ENCODE assay signal across 25 cellular contexts in genomic region chr18:3873211-3873610, GRCh38.
"Had no signal": no experiment of that assay in that cellular context is flagged by ENCODE, and none has a peak within 500 bp of the region (broad histone marks: within the 10 kb centered on the region; RNA-seq: fewer than 3 reads in every experiment).

No MANE protein-coding gene starts in this region.

- H3K4me3 Mint-ChIP-seq: activated CD4-positive, alpha-beta T cell treated with anti-CD3 and anti-CD28 coated beads, Interleukin-2, amount 10 ng/mL, durations not matched to agents 7 days and 5 days; activated CD8-positive, alpha-beta memory T cell treated with anti-CD3 and anti-CD28 coated beads, Interleukin-2, amount 10 ng/mL, durations not matched to agents 7 days and 5 days; activated CD8-positive, alpha-beta T cell treated with anti-CD3 and anti-CD28 coated beads for 36 hours; activated naive CD8-positive, alpha-beta T cell treated with anti-CD3 and anti-CD28 coated beads, Interleukin-2, amount 50 U/mL, for 24 hours; neural crest cell; stimulated activated naive B cell treated with anti-CD40 and anti-IgM and Interleukin-4, amounts not matched to agents 10 μg/mL and 1 μg/mL and 100 μg/mL, for 72 hours; T-cell; T-helper 2 cell treated with Interferon-gamma antibody and Interleukin-4, amounts not matched to agents 5 μg/mL and 100 μg/mL, for 36 hours had no signal

- H3K4me1 Mint-ChIP-seq: activated CD4-positive, alpha-beta T cell treated with anti-CD3 and anti-CD28 coated beads, Interleukin-2, amount 10 ng/mL, durations not matched to agents 7 days and 5 days; activated CD8-positive, alpha-beta memory T cell treated with anti-CD3 and anti-CD28 coated beads, Interleukin-2, amount 10 ng/mL, durations not matched to agents 7 days and 5 days; activated naive CD8-positive, alpha-beta T cell treated with anti-CD3 and anti-CD28 coated beads, Interleukin-2, amount 50 U/mL, for 24 hours had no signal

- H3K4me3 ChIP-seq: gastroesophageal sphincter, mucosa of descending colon, upper lobe of left lung had no signal

- H3K27me3 ChIP-seq: upper lobe of left lung had no signal

- H3K27ac Mint-ChIP-seq: activated CD4-positive, alpha-beta T cell treated with anti-CD3 and anti-CD28 coated beads, Interleukin-2, amount 10 ng/mL, durations not matched to agents 7 days and 5 days; activated CD8-positive, alpha-beta memory T cell treated with anti-CD3 and anti-CD28 coated beads, Interleukin-2, amount 10 ng/mL, durations not matched to agents 7 days and 5 days; activated CD8-positive, alpha-beta T cell treated with anti-CD3 and anti-CD28 coated beads for 36 hours; activated naive CD8-positive, alpha-beta T cell treated with anti-CD3 and anti-CD28 coated beads, Interleukin-2, amount 50 U/mL, for 24 hours; stimulated activated naive B cell treated with anti-CD40 and anti-IgM and Interleukin-4, amounts not matched to agents 10 μg/mL and 1 μg/mL and 100 μg/mL, for 72 hours; T-cell; T-helper 2 cell treated with Interferon-gamma antibody and Interleukin-4, amounts not matched to agents 5 μg/mL and 100 μg/mL, for 36 hours had no signal

- DNase-seq: activated CD4-positive, alpha-beta T cell treated with anti-CD3 and anti-CD28 coated beads, Interleukin-2, amount 10 ng/mL, durations not matched to agents 7 days and 5 days; activated CD4-positive, CD25-positive, alpha-beta regulatory T cell treated with anti-CD3 and anti-CD28 coated beads, Interleukin-2, amount 50 U/mL, for 72 hours; activated CD8-positive, alpha-beta memory T cell treated with anti-CD3 and anti-CD28 coated beads, Interleukin-2, amount 10 ng/mL, durations not matched to agents 7 days and 5 days; activated CD8-positive, alpha-beta T cell treated with anti-CD3 and anti-CD28 coated beads for 36 hours; activated effector memory CD4-positive, alpha-beta T cell treated with anti-CD3 and anti-CD28 coated beads, Interleukin-2, amount 50 U/mL, for 16 hours; activated naive CD4-positive, alpha-beta T cell treated with anti-CD3 and anti-CD28 coated beads, Interleukin-2, amount 50 U/mL, for 16 hours; activated naive CD8-positive, alpha-beta T cell treated with anti-CD3 and anti-CD28 coated beads, Interleukin-2, amount 50 U/mL, for 24 hours; activated T-cell treated with anti-CD3 and anti-CD28 coated beads for 4 hours; dermis blood vessel endothelial cell; effector memory CD4-positive, alpha-beta T cell; head of caudate nucleus; hypothalamus; mucosa of descending colon; retina; stimulated activated CD4-positive, alpha-beta T cell treated with anti-CD3 and anti-CD28 coated beads, Interleukin-2, amount 100 ng/mL, for 48 hours; stimulated activated CD8-positive, alpha-beta memory T cell treated with anti-CD3 and anti-CD28 coated beads, Interleukin-4, amount 100 ng/mL, for 48 hours; stimulated activated naive B cell treated with anti-CD40 and anti-IgM and Interleukin-4, amounts not matched to agents 10 μg/mL and 1 μg/mL and 100 μg/mL, for 72 hours; T-cell; upper lobe of left lung; WERI-Rb-1 had no signal

- H3K36me3 Mint-ChIP-seq: activated CD8-positive, alpha-beta memory T cell treated with anti-CD3 and anti-CD28 coated beads, Interleukin-2, amount 10 ng/mL, durations not matched to agents 7 days and 5 days; stimulated activated naive B cell treated with anti-CD40 and anti-IgM and Interleukin-4, amounts not matched to agents 10 μg/mL and 1 μg/mL and 100 μg/mL, for 72 hours; T-cell had no signal

- H3K9me3 ChIP-seq: gastroesophageal sphincter, mucosa of descending colon, thoracic aorta, upper lobe of left lung had no signal

- H3K36me3 ChIP-seq: gastroesophageal sphincter, thoracic aorta, upper lobe of left lung, WERI-Rb-1 had no signal

- H3K4me1 ChIP-seq: gastroesophageal sphincter had no signal

- H3K9me3 Mint-ChIP-seq: activated CD4-positive, alpha-beta T cell treated with anti-CD3 and anti-CD28 coated beads, Interleukin-2, amount 10 ng/mL, durations not matched to agents 7 days and 5 days; activated CD8-positive, alpha-beta T cell treated with anti-CD3 and anti-CD28 coated beads for 36 hours; activated naive CD8-positive, alpha-beta T cell treated with anti-CD3 and anti-CD28 coated beads, Interleukin-2, amount 50 U/mL, for 24 hours; neural crest cell; stimulated activated naive B cell treated with anti-CD40 and anti-IgM and Interleukin-4, amounts not matched to agents 10 μg/mL and 1 μg/mL and 100 μg/mL, for 72 hours; T-cell; T-helper 2 cell treated with Interferon-gamma antibody and Interleukin-4, amounts not matched to agents 5 μg/mL and 100 μg/mL, for 36 hours had no signal

- H3K27ac ChIP-seq: gastroesophageal sphincter, upper lobe of left lung had no signal

- ATAC-seq: activated CD8-positive, alpha-beta memory T cell treated with anti-CD3 and anti-CD28 coated beads, Interleukin-2, amount 10 ng/mL, durations not matched to agents 7 days and 5 days; activated CD8-positive, alpha-beta T cell treated with anti-CD3 and anti-CD28 coated beads for 36 hours; activated naive CD8-positive, alpha-beta T cell treated with anti-CD3 and anti-CD28 coated beads, Interleukin-2, amount 50 U/mL, for 24 hours; esophagus mucosa; gastroesophageal sphincter; mucosa of descending colon; stimulated activated naive B cell treated with anti-CD40 and anti-IgM and Interleukin-4, amounts not matched to agents 10 μg/mL and 1 μg/mL and 100 μg/mL, for 72 hours; T-cell had no signal
